1 cellular context compared by ENCODE assay signal in genomic region chr16:85607331-85607765, GRCh38.
TF ChIP-seq lines count a peak whose summit lies in the region.

No MANE protein-coding gene starts in this region.

TF ChIP-seq in HepG2, 621 proteins besides CTCF, POLR2A, EP300 and RAD21 (continued from another document):
- no peak for TF ChIP-seq ZSCAN21 (CRISPR knock-in tag; IDR thresholded peaks at IDR 0.05; ENCODE audit: borderline replicate concordance)
